In the genomic region with DNA sequence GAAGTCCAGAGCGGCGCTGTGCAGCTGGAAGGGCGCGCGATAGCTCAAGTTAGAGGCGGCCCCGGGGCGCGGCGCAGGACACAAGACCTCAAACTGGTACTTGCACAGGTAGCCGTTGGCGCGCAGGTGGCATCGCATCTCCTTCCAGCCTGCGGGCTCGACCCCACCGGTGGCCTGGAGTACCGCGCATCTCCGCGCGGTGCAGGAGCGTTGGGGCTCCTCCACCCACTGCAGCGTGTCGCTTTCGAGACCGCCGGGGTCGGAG, we compare ENCODE assay signal across 10 cellular contexts. TPM values are rescaled to one million over a fixed set of nuclear protein-coding genes. Genes with fewer than 3 reads are reported as not detected.
DNase-seq lines count a peak whose midpoint lies in the region; ATAC-seq and TF ChIP-seq lines count a peak whose summit lies in the region.
"Had no signal": no experiment of that assay in that cellular context is flagged by ENCODE, and none has a peak within 500 bp of the region (broad histone marks: within the 10 kb centered on the region; RNA-seq: fewer than 3 reads in every experiment).

No MANE protein-coding gene starts in this region.

- 2 to 4% methylated on average over 23 to 28 of the region's 29 CpGs for WGBS in mesodermal cell (ENCODE audit: insufficient coverage in 2 of 2), 2 experiments
- WGBS in tibial nerve, 2 donors = 4% methylated on average over 21 of the region's 29 CpGs; no CpG with 5 or more reads in 1 of the 2 donors

- no peaks in the 10 kb centered on the region for H3K9me3 Mint-ChIP-seq in activated CD4-positive, alpha-beta memory T cell treated with anti-CD3 and anti-CD28 coated beads for 36 hours
- no peaks in the 10 kb centered on the region for H3K9me3 Mint-ChIP-seq in activated CD4-positive, alpha-beta memory T cell treated with anti-CD3 and anti-CD28 coated beads, Interleukin-2, amount 10 ng/mL, durations not matched to agents 7 days and 5 days

- H3K27me3 Mint-ChIP-seq in activated CD4-positive, alpha-beta memory T cell treated with anti-CD3 and anti-CD28 coated beads for 36 hours = peaks cover 32% of the 10 kb centered on the region
- H3K27me3 Mint-ChIP-seq in activated CD4-positive, alpha-beta memory T cell treated with anti-CD3 and anti-CD28 coated beads, Interleukin-2, amount 10 ng/mL, durations not matched to agents 7 days and 5 days = peaks cover 49% of the 10 kb centered on the region

- intact Hi-C loops in activated CD4-positive, alpha-beta memory T cell treated with anti-CD3 and anti-CD28 coated beads for 36 hours (cut with micrococcal nuclease) = loop anchor here (5.0 kb wide), 1 partner anchor 48 kb away; the partner anchor contains the start of gene SSTR1
- intact Hi-C loops in dorsolateral prefrontal cortex (cut with DNase I) = no loop called here

- no peaks in the 10 kb centered on the region for H3K36me3 ChIP-seq in mesodermal cell (ENCODE audit: control insufficient read depth, insufficient read depth, low read length)
- H3K36me3 ChIP-seq in tibial nerve = no peaks in the 10 kb centered on the region

- H3K9me3 ChIP-seq in mesodermal cell (ENCODE audit: control insufficient read depth, low read length) (no peaks in the 10 kb centered on the region), tibial nerve (no peaks in the 10 kb centered on the region)

- peak overlapping the region; percentile 29 for H3K4me3 Mint-ChIP-seq in activated CD4-positive, alpha-beta memory T cell treated with anti-CD3 and anti-CD28 coated beads for 36 hours
- no peak overlapping the region for H3K4me3 Mint-ChIP-seq in activated CD4-positive, alpha-beta memory T cell treated with anti-CD3 and anti-CD28 coated beads, Interleukin-2, amount 10 ng/mL, durations not matched to agents 7 days and 5 days

- H3K27ac Mint-ChIP-seq in activated CD4-positive, alpha-beta memory T cell treated with anti-CD3 and anti-CD28 coated beads for 36 hours = no peak overlapping the region
- H3K27ac Mint-ChIP-seq in activated CD4-positive, alpha-beta memory T cell treated with anti-CD3 and anti-CD28 coated beads, Interleukin-2, amount 10 ng/mL, durations not matched to agents 7 days and 5 days = no peak overlapping the region

- H3K4me3 ChIP-seq in dorsolateral prefrontal cortex (peak overlapping the region; percentile 1 to 69 (median 53)), mesodermal cell (ENCODE audit: extremely low read depth, insufficient read depth, low read length, poor library complexity, severe bottlenecking) (peak overlapping the region; percentile 29), tibial nerve (peak overlapping the region; percentile 31 to 55 (median 36))

- peak overlapping the region in 42 of 59 donors; percentile 4 to 82 (median 63) for H3K27ac ChIP-seq in dorsolateral prefrontal cortex
- H3K27ac ChIP-seq in mesodermal cell (ENCODE audit: low read depth, low read length, severe bottlenecking) = no peak overlapping the region
- peak overlapping the region in 3 of 4 donors; percentile 65 to 77 (median 76) for H3K27ac ChIP-seq in tibial nerve
- H3K27ac ChIP-seq: C4-2B had no signal

- DNase-seq in activated CD4-positive, alpha-beta memory T cell treated with anti-CD3 and anti-CD28 coated beads for 36 hours = peak; percentile 13
- DNase-seq in activated CD4-positive, alpha-beta memory T cell treated with anti-CD3 and anti-CD28 coated beads, Interleukin-2, amount 10 ng/mL, durations not matched to agents 7 days and 5 days = no peak
- DNase-seq in dorsolateral prefrontal cortex = peak in 1 of 10 donors; percentile 47
- DNase-seq in tibial nerve (ENCODE audit: low spot score in 2 of 2) = no peak
- DNase-seq in LoVo (ENCODE audit: low spot score) = no peak
- no peak for DNase-seq in epidermal melanocyte (ENCODE audit: insufficient read length, low spot score)
- DNase-seq: NCI-H748 treated with DMSO at 0.1 percent for 48 hours had no signal

- CTCF ChIA-PET in activated CD4-positive, alpha-beta memory T cell treated with anti-CD3 and anti-CD28 coated beads for 36 hours (lab: Charles Lee) = no interaction called here
- CTCF ChIA-PET in activated CD4-positive, alpha-beta memory T cell treated with anti-CD3 and anti-CD28 coated beads, Interleukin-2, amount 10 ng/mL, durations not matched to agents 7 days and 5 days (lab: Charles Lee) = no interaction called here

- no peaks in the 10 kb centered on the region for H3K36me3 Mint-ChIP-seq in activated CD4-positive, alpha-beta memory T cell treated with anti-CD3 and anti-CD28 coated beads for 36 hours
- H3K36me3 Mint-ChIP-seq in activated CD4-positive, alpha-beta memory T cell treated with anti-CD3 and anti-CD28 coated beads, Interleukin-2, amount 10 ng/mL, durations not matched to agents 7 days and 5 days (ENCODE audit: low read depth) = no peaks in the 10 kb centered on the region

- peaks cover 0 to 36% (median 13%) of the 10 kb centered on the region in 45 donors for H3K27me3 ChIP-seq in dorsolateral prefrontal cortex
- peaks cover 0 to 22% of the 10 kb centered on the region in 2 donors for H3K27me3 ChIP-seq in tibial nerve

- ATAC-seq in GM18873 (IDR thresholded peaks at IDR 0.05; ENCODE audit: low FRiP score, unreplicated experiment) = no peak

- H3K4me1 Mint-ChIP-seq in activated CD4-positive, alpha-beta memory T cell treated with anti-CD3 and anti-CD28 coated beads for 36 hours (ENCODE audit: low read depth) = peaks cover 6% of the 10 kb centered on the region
- peaks cover 14% of the 10 kb centered on the region for H3K4me1 Mint-ChIP-seq in activated CD4-positive, alpha-beta memory T cell treated with anti-CD3 and anti-CD28 coated beads, Interleukin-2, amount 10 ng/mL, durations not matched to agents 7 days and 5 days

- POLR2A ChIA-PET in activated CD4-positive, alpha-beta memory T cell treated with anti-CD3 and anti-CD28 coated beads for 36 hours (lab: Charles Lee) = no interaction called here
- POLR2A ChIA-PET in activated CD4-positive, alpha-beta memory T cell treated with anti-CD3 and anti-CD28 coated beads, Interleukin-2, amount 10 ng/mL, durations not matched to agents 7 days and 5 days (lab: Charles Lee) = no interaction called here

- TF ChIP-seq CTCF in dorsolateral prefrontal cortex (IDR thresholded peaks at IDR 0.05 in 54 of 56, conservative IDR thresholded peaks at IDR 0.05 in 2 of 56; ENCODE audit: low read depth in 1 of 56, partially characterized antibody in 56 of 56) = no peak
- peak in 1 of 5 experiments; percentile 9 for TF ChIP-seq CTCF in tibial nerve (IDR thresholded peaks at IDR 0.05)

- H3K4me1 ChIP-seq in mesodermal cell (ENCODE audit: control insufficient read depth, insufficient read depth, low read length, poor library complexity, severe bottlenecking) = peaks cover 5% of the 10 kb centered on the region
- H3K4me1 ChIP-seq in tibial nerve = peaks cover 0 to 15% (median 0%) of the 10 kb centered on the region in 4 donors

- TF ChIP-seq POLR2A in tibial nerve (IDR thresholded peaks at IDR 0.05) = no peak

- no peak for TF ChIP-seq EP300 in tibial nerve (IDR thresholded peaks at IDR 0.05)

RNA-seq across cellular contexts. Expression of gene CLEC14A, which starts 0.6 kb away (rescaled TPM):
- not detected for total RNA-seq in activated CD4-positive, alpha-beta memory T cell treated with anti-CD3 and anti-CD28 coated beads for 36 hours
- total RNA-seq in activated CD4-positive, alpha-beta memory T cell treated with anti-CD3 and anti-CD28 coated beads, Interleukin-2, amount 10 ng/mL, durations not matched to agents 7 days and 5 days = not detected
- total RNA-seq in dorsolateral prefrontal cortex (10 to 100 TPM in 38 of 120 experiments, 1 to 10 TPM in 82; 4.6 to 20.8 (median 8.9) TPM), tibial nerve (10 to 100 TPM; 28.5 to 76.5 (median 64.3) TPM)
- 2.0 TPM for polyA plus RNA-seq in mesodermal cell (2013, experiment 1 of 2)
- 1.2 TPM for polyA plus RNA-seq in mesodermal cell (2013, experiment 2 of 2)

RNA-seq across cellular contexts. Expression of gene SSTR1, which starts 47.6 kb away (rescaled TPM):
- not detected for total RNA-seq in activated CD4-positive, alpha-beta memory T cell treated with anti-CD3 and anti-CD28 coated beads for 36 hours
- not detected for total RNA-seq in activated CD4-positive, alpha-beta memory T cell treated with anti-CD3 and anti-CD28 coated beads, Interleukin-2, amount 10 ng/mL, durations not matched to agents 7 days and 5 days
- 10 to 100 TPM in 93 of 120 experiments, 1 to 10 TPM in 27; 3.2 to 29.4 (median 13.0) TPM for total RNA-seq in dorsolateral prefrontal cortex
- 5.7 TPM for polyA plus RNA-seq in mesodermal cell (2013, experiment 1 of 2)
- polyA plus RNA-seq in mesodermal cell (2013, experiment 2 of 2) = 5.3 TPM
- 1 to 10 TPM; 1.0 to 2.1 (median 1.4) TPM for total RNA-seq in tibial nerve

Comparison
In these comparisons a context has a peak if more than half of its experiments do, and no peak if none do; other contexts are left out.
1. RNA of gene CLEC14A, which starts 0.6 kb away (total RNA-seq): 28.5 to 76.5 TPM in tibial nerve and 4.6 to 20.8 TPM in dorsolateral prefrontal cortex; not detected in activated CD4-positive, alpha-beta memory T cell treated with anti-CD3 and anti-CD28 coated beads for 36 hours and not detected in activated CD4-positive, alpha-beta memory T cell treated with anti-CD3 and anti-CD28 coated beads, Interleukin-2, amount 10 ng/mL, durations not matched to agents 7 days and 5 days; every median in the first group is over 4 times any median in the second.
2. Peak in every context shown above with its lines, with median percentiles within 50 percentile points of each other: H3K4me3 ChIP-seq.